In the genomic region with DNA sequence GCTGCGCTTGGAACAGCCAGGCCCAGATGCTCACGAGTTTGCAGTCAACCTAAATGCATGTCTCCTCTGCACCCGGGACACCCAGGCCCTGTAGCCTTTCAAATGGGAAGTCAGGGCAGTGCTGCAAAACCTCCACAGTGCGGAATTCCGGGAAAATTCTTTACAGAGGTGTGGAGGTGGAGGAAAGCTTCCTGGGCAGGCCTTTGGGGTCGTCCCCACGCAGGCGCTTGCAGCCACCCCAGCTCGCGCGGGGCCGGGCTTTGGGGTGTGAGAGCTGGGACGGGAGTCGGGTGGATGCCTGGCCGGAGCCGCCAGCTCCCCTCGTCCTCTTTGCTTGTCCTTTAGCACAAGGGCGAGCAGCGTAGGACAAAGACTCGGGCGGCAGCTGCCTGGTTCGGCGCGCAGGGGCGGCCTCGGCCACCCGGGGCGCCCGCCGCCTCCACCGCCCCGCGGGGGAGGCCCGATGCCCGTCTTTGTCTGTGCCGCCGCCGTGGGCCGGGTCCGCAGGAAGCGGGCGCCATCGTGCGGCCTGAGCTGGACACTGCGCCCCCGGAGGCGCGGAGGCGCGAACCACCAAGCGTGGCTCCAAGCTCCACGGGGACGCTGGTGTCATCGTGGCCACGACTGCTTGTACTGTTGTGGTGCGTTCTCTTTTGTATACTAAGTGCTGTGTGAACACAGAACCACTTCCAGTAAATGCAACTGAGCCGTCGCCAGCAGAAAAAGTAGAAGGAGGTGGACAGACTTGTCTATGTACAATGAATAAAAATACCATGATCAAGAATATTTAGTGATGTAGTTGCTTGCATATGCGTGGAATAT, we compare ENCODE assay signal across 8 cellular contexts. TPM values are rescaled to one million over a fixed set of nuclear protein-coding genes. Genes with fewer than 3 reads are reported as not detected.
DNase-seq lines count a peak whose midpoint lies in the region; ATAC-seq and TF ChIP-seq lines count a peak whose summit lies in the region.

No MANE protein-coding gene starts in this region.

- H3K9me3 Mint-ChIP-seq in IgD-negative memory B cell: no peaks in the 10 kb centered on the region

- peak overlapping the region; percentile 73; the same call in 1 of the 2 replicates for H2AFZ ChIP-seq in SK-N-SH (ENCODE audit: low read depth)

- no peaks in the 10 kb centered on the region for H3K9me2 ChIP-seq in SK-N-SH

- peak; percentile 93 for ATAC-seq in GM21529 (IDR thresholded peaks at IDR 0.05; ENCODE audit: unreplicated experiment)

- no peak overlapping the region for H3K27ac ChIP-seq in SK-N-SH (ENCODE audit: low read depth in 2 of 2, low read length in 1 of 2)
- no peak overlapping the region for H3K27ac ChIP-seq in right atrium auricular region

- H3K36me3 Mint-ChIP-seq in IgD-negative memory B cell: no peaks in the 10 kb centered on the region

- H3K4me3 Mint-ChIP-seq in IgD-negative memory B cell: peak overlapping the region in 3 of 4 donors; percentile 75 to 83 (median 82)

- H3K4me3 ChIP-seq in SK-N-SH (ENCODE audit: low read depth in 2 of 2, low read length in 1 of 2) (peak overlapping the region; percentile 37 to 53; a peak in 3 of 4 replicates), adipocyte (ENCODE audit: low read length) (peak overlapping the region; percentile 49), right atrium auricular region (peak overlapping the region; percentile 10 to 47)

- no peaks in the 10 kb centered on the region for H3F3A ChIP-seq in SK-N-SH (replicated peaks; ENCODE audit: insufficient read depth)

- no peaks in the 10 kb centered on the region; a peak in 1 of 4 replicates for H3K4me1 ChIP-seq in SK-N-SH (ENCODE audit: control insufficient read depth in 1 of 2, insufficient read depth in 2 of 2, low read depth in 1 of 2, low read length in 1 of 2)
- no peaks in the 10 kb centered on the region for H3K4me1 ChIP-seq in adipocyte (ENCODE audit: control insufficient read depth, insufficient read depth, low read length)
- peaks cover 0 to 8% of the 10 kb centered on the region in 2 donors for H3K4me1 ChIP-seq in right atrium auricular region

- H4K20me1 ChIP-seq in SK-N-SH (ENCODE audit: insufficient read depth): no peaks in the 10 kb centered on the region

- peak; percentile 83 for TF ChIP-seq RAD21 in SK-N-SH (IDR thresholded peaks at IDR 0.05; ENCODE audit: low read length)

- no peak overlapping the region for H3K27ac Mint-ChIP-seq in IgD-negative memory B cell

- H3K27me3 ChIP-seq in SK-N-SH (ENCODE audit: insufficient read depth) (no peaks in the 10 kb centered on the region; the same call in 1 of the 2 replicates), adipocyte (replicated peaks; ENCODE audit: control insufficient read depth, insufficient read depth, low read length) (peaks cover 50% of the 10 kb centered on the region), right atrium auricular region (no peaks in the 10 kb centered on the region)

- POLR2A ChIA-PET in SK-N-SH (lab: Yijun Ruan, JAX): no interaction called here

- peaks cover 0 to 2% (median 0%) of the 10 kb centered on the region in 3 donors for H3K4me1 Mint-ChIP-seq in IgD-negative memory B cell

- peak overlapping the region; percentile 72 for H3K4me2 ChIP-seq in SK-N-SH

- no peaks in the 10 kb centered on the region for H3K27me3 Mint-ChIP-seq in IgD-negative memory B cell

- WGBS in SK-N-SH (ENCODE audit: low lambda C conversion rate): 34% methylated on average over 14 of the region's 59 CpGs

- TF ChIP-seq EP300 in SK-N-SH (IDR thresholded peaks at IDR 0.05; ENCODE audit: borderline replicate concordance in 1 of 2, low read depth in 1 of 2, low read length in 1 of 2): no peak

- H3K9ac ChIP-seq in SK-N-SH (no peak overlapping the region), adipocyte (ENCODE audit: low read length) (no peak overlapping the region)

- TF ChIP-seq CTCF in SK-N-SH (IDR thresholded peaks at IDR 0.05): peak; percentile 86
- peak; percentile 89 to 97 for TF ChIP-seq CTCF in right atrium auricular region (IDR thresholded peaks at IDR 0.05)

- H3K36me3 ChIP-seq in SK-N-SH (replicated peaks in 1 of 2; ENCODE audit: control insufficient read depth in 1 of 2, insufficient read depth in 2 of 2, low read length in 1 of 2) (no peaks in the 10 kb centered on the region), adipocyte (ENCODE audit: control insufficient read depth, insufficient read depth, low read length, severe bottlenecking) (no peaks in the 10 kb centered on the region), right atrium auricular region (no peaks in the 10 kb centered on the region)

- H3K79me2 ChIP-seq in SK-N-SH (ENCODE audit: insufficient read depth): no peaks in the 10 kb centered on the region

- CTCF ChIA-PET in SK-N-SH (lab: Yijun Ruan, JAX): interaction anchor here (0.7 to 14.3 kb wide), 60 partner anchors 10 to 2000 kb away, joined by 3 to 324 read pairs (median 4); partner anchors contain the start of gene BCL11A

- DNase-seq in EH (ENCODE audit: low read depth): peak; percentile 58
- DNase-seq in SK-N-SH: peak; percentile 95
- DNase-seq in adipocyte (ENCODE audit: low read depth): peak; percentile 86
- DNase-seq in right atrium auricular region (ENCODE audit: low spot score): no peak
- peak; percentile 3 for DNase-seq in pulmonary artery endothelial cell (ENCODE audit: low read depth, low spot score)
- no peak for DNase-seq in GF-D8 (lab: John Stamatoyannopoulos, UW)

- H3K9me3 ChIP-seq in SK-N-SH (no peaks in the 10 kb centered on the region), adipocyte (ENCODE audit: control insufficient read depth, low read length) (no peaks in the 10 kb centered on the region), right atrium auricular region (no peaks in the 10 kb centered on the region)

TF ChIP-seq in SK-N-SH, 30 proteins besides CTCF, POLR2A, EP300 and RAD21:
- TF ChIP-seq POLR2AphosphoS5 (IDR thresholded peaks at IDR 0.05; ENCODE audit: low read depth, low read length): no peak
- peak; percentile 85 for TF ChIP-seq SMC3 (IDR thresholded peaks at IDR 0.05; ENCODE audit: low read depth, low read length)
TF ChIP-seq in SK-N-SH: peak in this region for 1.

RNA-seq across cellular contexts. Expression of gene BCL11A, which starts 28.2 kb away (rescaled TPM):
- polyA plus RNA-seq in IgD-negative memory B cell (189 TPM), SK-N-SH (2012; rRNA removed) (1.9 and 2.4 TPM in 2 replicates)
- polyA plus RNA-seq in SK-N-SH (2012; cell fraction: cytosol; rRNA removed): 1.8 and 2.3 TPM in 2 replicates
- 3.6 and 5.5 TPM in 2 replicates for polyA plus RNA-seq in SK-N-SH (2012; cell fraction: nucleus; rRNA removed)
- total RNA-seq in right atrium auricular region (1 to 10 TPM; 2.2 to 3.3 TPM), pulmonary artery endothelial cell (0.04 and 0.07 TPM in 2 replicates)

Comparison
In these comparisons a context has a peak if more than half of its experiments do, and no peak if none do; other contexts are left out.
1. DNase-seq: peak in EH (single experiment), SK-N-SH (single experiment), adipocyte (single experiment) and pulmonary artery endothelial cell (single experiment); none in right atrium auricular region (single experiment) and GF-D8 (single experiment).
2. Peak in every context shown above with its lines, with median percentiles within 50 percentile points of each other: H3K4me3 ChIP-seq.